Comparison of ENCODE assay signal across 2 cellular contexts in genomic region chr15:48868018-48868417, GRCh38.
A peak's percentile ranks its signal among the peaks of the same experiment; 100 is the strongest.
TF ChIP-seq lines count a peak whose summit lies in the region.

No MANE protein-coding gene starts in this region.

TF ChIP-seq in IMR-90, 13 proteins besides CTCF, POLR2A, EP300 and RAD21:
- no peak for TF ChIP-seq ELK1 (IDR thresholded peaks at IDR 0.05; ENCODE audit: borderline replicate concordance, low read depth, low read length)
- TF ChIP-seq FOS (IDR thresholded peaks at IDR 0.05; ENCODE audit: low read depth, low read length): no peak
- TF ChIP-seq MXI1 (IDR thresholded peaks at IDR 0.05; ENCODE audit: borderline replicate concordance, low read depth, low read length): no peak
- TF ChIP-seq SMC3 (IDR thresholded peaks at IDR 0.05; ENCODE audit: low read depth, low read length): no peak
- peak; percentile 86 for TF ChIP-seq CEBPB (IDR thresholded peaks at IDR 0.05; ENCODE audit: low read depth, low read length)
- TF ChIP-seq NFE2L2 (IDR thresholded peaks at IDR 0.05; ENCODE audit: low read depth, low read length): no peak

TF ChIP-seq in endothelial cell of umbilical vein, 7 proteins besides CTCF, POLR2A, EP300 and RAD21:
- TF ChIP-seq GATA2 (IDR thresholded peaks at IDR 0.05; ENCODE audit: insufficient read depth, insufficient read length, low read depth, low read length): no peak
- no peak for TF ChIP-seq MYC (IDR thresholded peaks at IDR 0.05; ENCODE audit: low read depth, low read length)
- no peak for TF ChIP-seq EZH2 (IDR thresholded peaks at IDR 0.05; ENCODE audit: borderline replicate concordance, low read depth, low read length, severe bottlenecking)
- TF ChIP-seq JUN (IDR thresholded peaks at IDR 0.05; ENCODE audit: borderline replicate concordance, insufficient read depth, insufficient read length, low read depth): no peak
- TF ChIP-seq FOS (IDR thresholded peaks at IDR 0.05; ENCODE audit: borderline replicate concordance, insufficient read depth, low read length): no peak
- TF ChIP-seq POLR2AphosphoS5 (IDR thresholded peaks at IDR 0.05; ENCODE audit: insufficient read depth, low read depth, low read length): no peak
- no peak for TF ChIP-seq MAX (IDR thresholded peaks at IDR 0.05; ENCODE audit: insufficient read depth, insufficient read length)
TF ChIP-seq in endothelial cell of umbilical vein: peak in this region for 0.
